ENCODE assay signal across 10 cellular contexts in the genomic region with DNA sequence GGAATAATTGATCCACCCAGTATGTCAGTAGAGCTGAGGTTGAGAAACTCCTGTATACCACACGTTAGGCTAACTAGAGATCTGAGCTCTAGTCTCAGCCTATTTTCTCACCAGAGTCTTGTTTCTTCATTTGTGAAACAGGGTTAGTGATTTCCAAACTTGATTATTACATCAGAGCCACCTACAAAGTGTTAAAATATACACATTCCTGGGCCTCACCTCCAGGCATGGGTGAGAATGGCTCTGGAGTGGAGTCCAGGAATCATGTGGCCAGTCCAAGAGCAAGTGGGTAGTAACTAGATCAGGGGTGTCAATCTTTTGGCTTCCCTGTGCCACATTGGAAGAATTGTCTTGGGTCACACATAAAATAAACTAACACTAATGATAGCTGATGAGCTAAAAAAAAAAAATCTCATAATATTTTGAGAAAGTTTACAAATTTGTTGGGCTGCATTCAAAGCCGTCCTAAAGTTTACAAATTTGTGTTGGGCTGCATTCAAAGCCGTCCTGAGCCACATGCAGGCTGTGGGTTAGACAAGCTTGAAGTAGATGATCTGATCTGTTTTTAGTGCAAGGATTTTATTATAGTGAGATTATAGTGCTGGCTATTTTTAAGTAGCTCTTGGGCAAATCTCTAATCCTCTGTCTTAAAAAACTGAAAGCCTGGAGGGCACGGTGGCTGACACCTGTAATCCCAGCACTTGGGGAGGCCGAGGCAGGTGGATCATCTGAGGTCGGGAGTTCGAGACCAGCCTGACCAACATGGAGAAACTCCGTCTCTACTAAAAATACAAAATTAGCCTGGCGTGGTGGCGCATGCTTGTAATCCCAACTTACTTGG. TPM values are rescaled to one million over a fixed set of nuclear protein-coding genes. Genes with fewer than 3 reads are reported as not detected.
DNase-seq lines count a peak whose midpoint lies in the region; ATAC-seq and TF ChIP-seq lines count a peak whose summit lies in the region.
"Had no signal": no experiment of that assay in that cellular context is flagged by ENCODE, and none has a peak within 500 bp of the region (broad histone marks: within the 10 kb centered on the region; RNA-seq: fewer than 3 reads in every experiment).

No MANE protein-coding gene starts in this region.

- POLR2A ChIA-PET in activated CD4-positive, alpha-beta T cell treated with anti-CD3 and anti-CD28 coated beads for 36 hours (lab: Charles Lee): interaction anchor here (0.6 to 1.6 kb wide), 3 partner anchors 26 to 42 kb away, joined by 3 to 9 read pairs (median 4); partner anchors contain the start of gene ST6GALNAC2
- POLR2A ChIA-PET in PC-9 (lab: Charles Lee; ENCODE audit: unreplicated experiment): interaction anchor here (0.5 kb wide), 1 partner anchor 19 kb away, joined by 8 read pairs; no protein-coding TSS in a partner anchor

- peaks cover 33% of the 10 kb centered on the region for H3F3A ChIP-seq in PC-9 (ENCODE audit: insufficient read depth, low read depth)
- peaks cover 17% of the 10 kb centered on the region for H3F3A ChIP-seq in smooth muscle cell (ENCODE audit: low read depth)

- WGBS in smooth muscle cell (ENCODE audit: low lambda C conversion rate): 86% methylated on average over 10 of the region's 10 CpGs

- no peaks in the 10 kb centered on the region for H3K9me3 Mint-ChIP-seq in activated CD4-positive, alpha-beta T cell treated with anti-CD3 and anti-CD28 coated beads for 36 hours (ENCODE audit: low read depth)

- H3K4me2 ChIP-seq in PC-9 (peak overlapping the region; percentile 99), smooth muscle cell (peak overlapping the region; percentile 95)

- H3K4me3 Mint-ChIP-seq in activated CD4-positive, alpha-beta T cell treated with anti-CD3 and anti-CD28 coated beads for 36 hours: peak overlapping the region; percentile 100

- TF ChIP-seq CTCF in PC-9 (conservative IDR thresholded peaks at IDR 0.05) (no peak), smooth muscle cell (IDR thresholded peaks at IDR 0.05; ENCODE audit: borderline replicate concordance, insufficient read depth, poor library complexity, severe bottlenecking) (no peak)

- CTCF ChIA-PET in activated CD4-positive, alpha-beta T cell treated with anti-CD3 and anti-CD28 coated beads for 36 hours (lab: Charles Lee): interaction anchor here (0.7 to 1.3 kb wide), 8 partner anchors 11 to 1671 kb away, joined by 3 to 5 read pairs (median 3); partner anchors contain the start of gene PRCD
- CTCF ChIA-PET in PC-9 (lab: Charles Lee): interaction anchor here (1.4 kb wide), 1 partner anchor 53 kb away, joined by 4 read pairs; no protein-coding TSS in a partner anchor

- no peak overlapping the region for H3K9ac ChIP-seq in smooth muscle cell (ENCODE audit: low read depth)

- H3K27ac ChIP-seq in PC-9 (peak overlapping the region; percentile 50; the same call in 1 of the 2 replicates), epithelial cell of prostate (peak overlapping the region; percentile 85), smooth muscle cell (ENCODE audit: low read depth) (no peak overlapping the region)

- H3K4me3 ChIP-seq in PC-9 (peak overlapping the region; percentile 97; the same call in 1 of the 2 replicates), smooth muscle cell (no peak overlapping the region)
- H3K4me3 ChIP-seq: adrenal gland had no signal

- no peak for ATAC-seq in activated CD4-positive, alpha-beta T cell treated with anti-CD3 and anti-CD28 coated beads for 36 hours
- ATAC-seq in GM21619 (IDR thresholded peaks at IDR 0.05; ENCODE audit: unreplicated experiment): no peak
- ATAC-seq in GM18520 (IDR thresholded peaks at IDR 0.05; ENCODE audit: unreplicated experiment): no peak

- H3K36me3 Mint-ChIP-seq in activated CD4-positive, alpha-beta T cell treated with anti-CD3 and anti-CD28 coated beads for 36 hours (ENCODE audit: low read depth): peaks cover 68% of the 10 kb centered on the region

- H3K27ac Mint-ChIP-seq in activated CD4-positive, alpha-beta T cell treated with anti-CD3 and anti-CD28 coated beads for 36 hours: peak overlapping the region; percentile 84

- H3K9me3 ChIP-seq in PC-9 (ENCODE audit: insufficient read depth, low read depth) (no peaks in the 10 kb centered on the region), smooth muscle cell (replicated peaks; ENCODE audit: low read depth) (no peaks in the 10 kb centered on the region)
- H3K9me3 ChIP-seq: adrenal gland had no signal

- intact Hi-C loops in activated CD4-positive, alpha-beta T cell treated with anti-CD3 and anti-CD28 coated beads for 36 hours (cut with DNase I, micrococcal nuclease): loop anchor here in 1 of 2 experiments (10.0 kb wide), 1 partner anchor 65 kb away; no protein-coding TSS in a partner anchor
- intact Hi-C loops in PC-9 (cut with micrococcal nuclease; ENCODE audit: unreplicated experiment): no loop called here

- H3K9me2 ChIP-seq in PC-9 (ENCODE audit: insufficient read depth): no peaks in the 10 kb centered on the region

- DNase-seq in activated CD4-positive, alpha-beta T cell treated with anti-CD3 and anti-CD28 coated beads for 36 hours: no peak
- DNase-seq in activated CD4-positive, alpha-beta T cell treated with anti-CD3 and anti-CD28 coated beads for 1 hour: no peak
- no peak for DNase-seq in PC-9
- DNase-seq in epithelial cell of prostate (ENCODE audit: low read depth, low spot score): no peak
- DNase-seq in smooth muscle cell (lab: John Stamatoyannopoulos, UW; ENCODE audit: unreplicated experiment): no peak
- no peak for DNase-seq in NCI-H446 treated with DMSO at 0.1 percent for 48 hours (lab: John Stamatoyannopoulos, UW)
- DNase-seq: adrenal gland, RPMI8226 had no signal

- no peak overlapping the region for H2AFZ ChIP-seq in PC-9
- no peak overlapping the region for H2AFZ ChIP-seq in smooth muscle cell (ENCODE audit: low read depth)

- no peaks in the 10 kb centered on the region for H3K27me3 Mint-ChIP-seq in activated CD4-positive, alpha-beta T cell treated with anti-CD3 and anti-CD28 coated beads for 36 hours

- H3K4me1 Mint-ChIP-seq in activated CD4-positive, alpha-beta T cell treated with anti-CD3 and anti-CD28 coated beads for 36 hours: peaks cover 65% of the 10 kb centered on the region

- H3K79me2 ChIP-seq in PC-9 (ENCODE audit: low read depth) (peaks cover 56% of the 10 kb centered on the region), smooth muscle cell (ENCODE audit: low read depth) (peaks cover 37% of the 10 kb centered on the region)

- H4K20me1 ChIP-seq in PC-9 (ENCODE audit: insufficient read depth) (peaks cover 43% of the 10 kb centered on the region), smooth muscle cell (ENCODE audit: low read depth) (peaks cover 68% of the 10 kb centered on the region)

- H3K27me3 ChIP-seq in PC-9 (ENCODE audit: insufficient read depth, low read depth) (no peaks in the 10 kb centered on the region), smooth muscle cell (ENCODE audit: low read depth) (no peaks in the 10 kb centered on the region)
- H3K27me3 ChIP-seq: adrenal gland had no signal

- peaks cover 27% of the 10 kb centered on the region for H3K4me1 ChIP-seq in PC-9 (replicated peaks; ENCODE audit: insufficient read depth)
- peaks cover 8% of the 10 kb centered on the region for H3K4me1 ChIP-seq in smooth muscle cell (ENCODE audit: low read depth)

- no TSS peak for BruUV-seq in PC-9 (replicated peaks; lab: Mats Ljungman, UMichigan)

- H3K36me3 ChIP-seq in PC-9 (ENCODE audit: low read depth) (peaks cover 18% of the 10 kb centered on the region), smooth muscle cell (ENCODE audit: low read depth) (no peaks in the 10 kb centered on the region)

RNA-seq across cellular contexts. Expression of gene PRCD, which starts 20.4 kb away (rescaled TPM):
- not detected for total RNA-seq in activated CD4-positive, alpha-beta T cell treated with anti-CD3 and anti-CD28 coated beads for 36 hours
- total RNA-seq in PC-9 (2021): 2.6 and 2.7 TPM in 2 replicates
- total RNA-seq in smooth muscle cell: 0.31 and 1.4 TPM in 2 replicates
- 5.0 and 5.8 TPM in 2 replicates for polyA plus RNA-seq in smooth muscle cell

RNA-seq across cellular contexts. Expression of gene CYGB, which starts 22.7 kb away (rescaled TPM):
- total RNA-seq in activated CD4-positive, alpha-beta T cell treated with anti-CD3 and anti-CD28 coated beads for 36 hours: not detected
- 0.93 and 1.1 TPM in 2 replicates for total RNA-seq in PC-9 (2021)
- total RNA-seq in smooth muscle cell: 4.9 and 13.9 TPM in 2 replicates
- polyA plus RNA-seq in smooth muscle cell: 20.5 and 22.2 TPM in 2 replicates

RNA-seq across cellular contexts. Expression of gene ST6GALNAC2, which starts 25.4 kb away (rescaled TPM):
- total RNA-seq in activated CD4-positive, alpha-beta T cell treated with anti-CD3 and anti-CD28 coated beads for 36 hours: under 1 TPM in 1 of 2 experiments, not detected in 1; 0.32 TPM
- total RNA-seq in PC-9 (2021) (15.5 and 18.7 TPM in 2 replicates), smooth muscle cell (6.9 and 9.9 TPM in 2 replicates)
- polyA plus RNA-seq in smooth muscle cell: 1.2 and 13.2 TPM in 2 replicates

RNA-seq across cellular contexts. Expression of gene RHBDF2, which starts 59.0 kb away (rescaled TPM):
- 10 to 100 TPM; 23.9 to 28.4 TPM for total RNA-seq in activated CD4-positive, alpha-beta T cell treated with anti-CD3 and anti-CD28 coated beads for 36 hours
- total RNA-seq in PC-9 (2021) (39.6 and 51.6 TPM in 2 replicates), smooth muscle cell (4.9 and 12.2 TPM in 2 replicates)
- polyA plus RNA-seq in smooth muscle cell: 20.5 and 25.4 TPM in 2 replicates
